In the genomic region with DNA sequence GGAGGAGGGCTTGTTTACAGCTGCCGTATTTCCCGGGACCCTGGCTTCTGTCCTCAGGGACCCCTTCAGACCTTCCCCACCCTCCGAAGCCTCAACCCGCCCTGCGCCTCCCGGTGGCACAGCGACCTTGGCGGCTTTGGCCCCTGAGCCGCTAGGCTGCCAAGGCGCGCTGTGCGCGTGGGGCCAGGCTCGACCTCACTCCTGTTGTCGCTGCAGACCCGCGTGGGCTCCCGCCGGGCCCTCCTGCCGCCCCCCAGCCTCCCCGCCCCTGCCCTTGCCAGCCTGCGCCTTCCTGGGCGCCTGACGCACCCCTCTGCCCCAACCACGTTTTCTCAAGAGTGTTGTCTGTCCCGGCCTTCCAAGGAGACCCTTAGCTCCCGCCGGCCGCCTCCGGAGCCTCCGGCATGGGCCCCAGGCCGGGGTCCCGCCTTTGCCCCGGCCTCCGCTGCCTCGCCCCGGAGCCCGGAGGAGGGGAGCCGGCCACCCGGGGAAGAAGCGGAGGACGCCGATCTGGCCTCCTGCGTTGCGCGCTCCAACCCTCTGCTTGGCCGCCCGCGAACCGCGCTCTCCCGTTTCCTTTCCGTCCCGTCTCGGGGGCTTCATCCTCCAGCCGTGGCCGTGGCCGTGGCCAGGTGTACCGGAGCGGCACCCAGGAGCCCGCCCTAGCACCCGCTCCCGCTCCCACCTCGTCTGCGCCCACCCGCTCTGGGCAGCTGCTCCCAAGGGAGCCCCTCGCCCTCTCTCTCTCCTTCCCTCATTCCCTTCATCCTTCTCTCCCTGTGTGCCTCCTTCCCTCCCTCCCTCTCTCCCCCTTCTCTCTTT, we compare ENCODE assay signal across 1 cellular context.
TF ChIP-seq lines count a peak whose summit lies in the region.

No MANE protein-coding gene starts in this region.

TF ChIP-seq in HepG2, 621 proteins besides CTCF, POLR2A, EP300 and RAD21:
- TF ChIP-seq PCBP1 (IDR thresholded peaks at IDR 0.05; ENCODE audit: borderline replicate concordance, low read depth, low read length) (0 out of 2 replicates have a peak, but pooled peaks have one; percentile 65), ZNF572 (CRISPR knock-in tag; IDR thresholded peaks at IDR 0.05) (no peak), UBTF (CRISPR knock-in tag; IDR thresholded peaks at IDR 0.05) (peak; percentile 59; the same call in 1 of the 2 replicates), TBX2 (CRISPR knock-in tag; IDR thresholded peaks at IDR 0.05; ENCODE audit: borderline replicate concordance) (0 out of 2 replicates have a peak, but pooled peaks have one; percentile 21), RORA (CRISPR knock-in tag; IDR thresholded peaks at IDR 0.05) (no peak), HNRNPK (IDR thresholded peaks at IDR 0.05; ENCODE audit: low read depth, low read length, poor library complexity, severe bottlenecking) (peak; percentile 70), ZBTB33 (CRISPR knock-in tag; IDR thresholded peaks at IDR 0.05) (peak; percentile 17; the same call in 1 of the 2 replicates), HNRNPLL (IDR thresholded peaks at IDR 0.05; ENCODE audit: low read depth, low read length, poor library complexity, severe bottlenecking) (peak; percentile 28), PCBP2 (optimal IDR thresholded peaks at IDR 0.05; ENCODE audit: low read depth, low read length, poor library complexity, severe bottlenecking) (peak; percentile 62)
